8 cellular contexts compared by ENCODE assay signal in the genomic region with DNA sequence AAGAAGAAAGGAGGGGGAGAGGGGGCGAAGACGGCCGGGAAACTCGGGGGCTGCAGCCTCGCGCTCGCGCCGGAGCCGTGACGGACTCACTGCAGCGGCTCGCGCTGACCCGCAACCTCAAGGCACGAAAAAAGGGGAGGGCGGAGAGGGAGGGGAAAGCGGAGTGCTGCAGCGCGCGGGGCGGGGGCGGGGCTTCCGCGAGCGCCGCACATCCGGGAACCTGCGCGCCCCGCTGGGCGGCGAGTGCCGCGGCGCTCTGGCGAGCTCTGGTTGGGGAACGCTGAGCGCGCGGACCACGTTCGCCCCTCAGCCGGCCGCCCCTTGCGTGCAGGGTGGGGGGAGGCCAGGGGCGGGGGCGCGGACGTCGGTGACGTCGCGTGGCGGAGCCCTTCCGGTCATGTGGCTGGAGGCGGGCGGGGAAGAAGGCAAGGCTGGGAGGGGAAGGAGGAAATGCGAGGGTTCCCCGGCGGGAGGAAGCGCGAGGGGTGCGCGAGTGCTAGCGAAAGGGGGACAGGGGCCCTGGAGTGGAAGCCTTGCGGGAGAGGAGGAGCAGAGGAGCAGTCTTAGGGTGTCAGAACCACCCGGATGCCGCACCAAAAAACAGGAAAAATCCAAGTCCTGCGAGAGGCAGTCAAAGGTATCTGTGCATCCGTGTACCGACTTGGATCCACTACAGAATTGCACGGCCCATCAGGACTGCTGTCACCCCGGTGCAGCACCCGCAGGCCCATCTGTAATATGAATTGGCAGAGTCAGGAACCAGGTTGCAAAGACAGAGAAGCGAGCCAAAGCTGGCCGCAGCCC. TPM values are rescaled to one million over a fixed set of nuclear protein-coding genes. Genes with fewer than 3 reads are reported as not detected.
DNase-seq lines count a peak whose midpoint lies in the region; ATAC-seq lines count a peak whose summit lies in the region.

A gene with protein sequence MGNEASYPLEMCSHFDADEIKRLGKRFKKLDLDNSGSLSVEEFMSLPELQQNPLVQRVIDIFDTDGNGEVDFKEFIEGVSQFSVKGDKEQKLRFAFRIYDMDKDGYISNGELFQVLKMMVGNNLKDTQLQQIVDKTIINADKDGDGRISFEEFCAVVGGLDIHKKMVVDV (minus strand): TSS at position 126 of the 804 bp plus-strand sequence. CDS start 405 bp downstream, outside the sequence.

- peak within 1 kb of the TSS; percentile 54 for H2BK5ac ChIP-seq in mesendoderm (ENCODE audit: low read length)

- H3K4me2 ChIP-seq in mesendoderm (ENCODE audit: low read length), result peak within 1 kb of the TSS; percentile 51

- peak within 1 kb of the TSS; percentile 97 for H3K56ac ChIP-seq in mesendoderm (ENCODE audit: low read length)

- H3K4ac ChIP-seq in mesendoderm (ENCODE audit: low read depth, low read length), result peak within 1 kb of the TSS; percentile 100

- H2BK15ac ChIP-seq in mesendoderm (replicated peaks; ENCODE audit: low read depth), result no peak within 1 kb of the TSS

- WGBS in mesendoderm (ENCODE audit: extremely low coverage, insufficient coverage, low lambda C conversion rate), result no CpG with 5 or more reads among the region's 77 CpGs

- H3K23ac ChIP-seq in mesendoderm (ENCODE audit: low read length), result peak within 1 kb of the TSS; percentile 3

- H3K79me2 ChIP-seq in mesendoderm (ENCODE audit: control insufficient read depth, insufficient read depth, low read length), result peaks cover 35% of the 10 kb centered on the region

- H2BK120ac ChIP-seq in mesendoderm (ENCODE audit: low read depth, low read length), result peak within 1 kb of the TSS; percentile 33

- DNase-seq in COR-L47 (lab: John Stamatoyannopoulos, UW), result peak; percentile 95
- peak; percentile 94 for DNase-seq in NT2/D1 (ENCODE audit: low read depth, low spot score)
- DNase-seq in activated CD8-positive, alpha-beta memory T cell treated with anti-CD3 and anti-CD28 coated beads, Interleukin-2, amount 50 U/mL, for 1 hour (ENCODE audit: extremely low read depth), result peak; percentile 85
- peak; percentile 97 for DNase-seq in mesendoderm
- DNase-seq in stimulated activated CD8-positive, alpha-beta memory T cell treated with anti-CD3 and anti-CD28 coated beads, Interleukin-12 subunit alpha, Interleukin-12 subunit beta, amount 100 ng/mL, for 4 hours (ENCODE audit: low read depth), result peak; percentile 95

- H4K5ac ChIP-seq in mesendoderm (ENCODE audit: low read length), result no peak within 1 kb of the TSS

- H3K9me3 ChIP-seq in HUES48 (ENCODE audit: control insufficient read depth, insufficient read depth, low read length) (no peaks in the 10 kb centered on the region), NT2/D1 (ENCODE audit: insufficient read depth, low read length) (no peaks in the 10 kb centered on the region), endocrine pancreas (ENCODE audit: control insufficient read depth, low read length) (no peaks in the 10 kb centered on the region)

- H3K4me1 ChIP-seq in HUES48 (ENCODE audit: control insufficient read depth, insufficient read depth, low read length) (peaks cover 51% of the 10 kb centered on the region), NT2/D1 (ENCODE audit: insufficient read depth, insufficient read length) (no peaks in the 10 kb centered on the region), endocrine pancreas (ENCODE audit: control insufficient read depth, insufficient read depth, low read length) (peaks cover 20% of the 10 kb centered on the region), mesendoderm (ENCODE audit: control insufficient read depth, low read depth, low read length) (peaks cover 11% of the 10 kb centered on the region)

- peaks cover 3% of the 10 kb centered on the region for H3K79me1 ChIP-seq in mesendoderm (ENCODE audit: low read length)

- peak within 1 kb of the TSS; percentile 91 for H3K18ac ChIP-seq in mesendoderm (ENCODE audit: low read length)

- H3K4me3 ChIP-seq in HUES48 (ENCODE audit: low read depth, low read length) (peak within 1 kb of the TSS; percentile 99), NT2/D1 (ENCODE audit: insufficient read length, low read depth) (peak within 1 kb of the TSS; percentile 96), endocrine pancreas (ENCODE audit: control insufficient read depth, insufficient read depth, low read length) (peak within 1 kb of the TSS; percentile 98), mesendoderm (ENCODE audit: low read length) (peak within 1 kb of the TSS; percentile 92)

- H3K9ac ChIP-seq in HUES48 (ENCODE audit: low read depth, low read length) (peak within 1 kb of the TSS; percentile 91), NT2/D1 (ENCODE audit: insufficient read length, low read depth) (peak within 1 kb of the TSS; percentile 97), endocrine pancreas (ENCODE audit: control insufficient read depth, insufficient read depth, low read length) (peak within 1 kb of the TSS; percentile 97), mesendoderm (ENCODE audit: low read length) (peak within 1 kb of the TSS; percentile 96)

- peak; percentile 75 for ATAC-seq in GM21381 (IDR thresholded peaks at IDR 0.05; ENCODE audit: unreplicated experiment)

- peak within 1 kb of the TSS; percentile 16 for H4K8ac ChIP-seq in mesendoderm (ENCODE audit: low read depth, low read length)

- peaks cover 6% of the 10 kb centered on the region; the same call in 1 of the 2 replicates for H3K36me3 ChIP-seq in HUES48 (ENCODE audit: control insufficient read depth, insufficient read depth, low read length)
- peaks cover 15% of the 10 kb centered on the region for H3K36me3 ChIP-seq in NT2/D1 (ENCODE audit: insufficient read depth, insufficient read length, low read length)
- no peaks in the 10 kb centered on the region for H3K36me3 ChIP-seq in endocrine pancreas (ENCODE audit: control insufficient read depth, insufficient read depth, low read length)
- no peaks in the 10 kb centered on the region for H3K36me3 ChIP-seq in mesendoderm (ENCODE audit: control insufficient read depth, insufficient read depth, low read length)

- H3K27me3 ChIP-seq in HUES48 (ENCODE audit: control insufficient read depth, insufficient read depth, low read length), result no peaks in the 10 kb centered on the region
- H3K27me3 ChIP-seq in NT2/D1 (ENCODE audit: insufficient read depth, insufficient read length), result no peaks in the 10 kb centered on the region
- no peaks in the 10 kb centered on the region for H3K27me3 ChIP-seq in endocrine pancreas (ENCODE audit: control insufficient read depth, insufficient read depth, low read length)
- no peaks in the 10 kb centered on the region for H3K27me3 ChIP-seq in mesendoderm (ENCODE audit: insufficient read depth, low read length, poor library complexity)

- H3K27ac ChIP-seq in HUES48 (ENCODE audit: low read depth, low read length), result peak within 1 kb of the TSS; percentile 92
- peak within 1 kb of the TSS; percentile 99 for H3K27ac ChIP-seq in mesendoderm (ENCODE audit: low read depth, low read length)

- peak within 1 kb of the TSS; percentile 37 for H2AK5ac ChIP-seq in mesendoderm (ENCODE audit: low read length)

RNA-seq across cellular contexts. Expression of the gene that starts here (rescaled TPM):
- polyA plus RNA-seq in mesendoderm (2013, experiment 1 of 2), result 42.4 TPM
- 42.0 TPM for polyA plus RNA-seq in mesendoderm (2013, experiment 2 of 2)

Comparison
In these comparisons a context has a peak if more than half of its experiments do, and no peak if none do; other contexts are left out.
1. Peak in every context shown above with its lines: DNase-seq, ATAC-seq, H3K4me3 ChIP-seq and H3K27ac ChIP-seq.